Comparison of ENCODE assay signal across 7 cellular contexts in genomic region chr22:20320659-20321551, GRCh38. TPM values are rescaled to one million over a fixed set of nuclear protein-coding genes. Genes with fewer than 3 reads are reported as not detected.
A peak's percentile ranks its signal among the peaks of the same experiment; 100 is the strongest.
DNase-seq lines count a peak whose midpoint lies in the region; ATAC-seq and TF ChIP-seq lines count a peak whose summit lies in the region.
"Not testable (repeated sequence)": the region's sequence is repeated elsewhere in the genome, so short reads cannot be mapped to it uniquely, and the experiment has no call there.

No MANE protein-coding gene starts in this region.

- not testable (repeated sequence) for H3K9me3 ChIP-seq in KOPT-K1 (ENCODE audit: insufficient read depth, low read length, poor library complexity, severe bottlenecking); sigmoid colon

- DNase-seq in GM12864 (ENCODE audit: low read depth); MCF 10A (ENCODE audit: unreplicated experiment); foreskin keratinocyte: not testable (repeated sequence)
- peak; percentile 22 for DNase-seq in activated CD4-positive, CD25-positive, alpha-beta regulatory T cell treated with anti-CD3 and anti-CD28 coated beads, Interleukin-2, amount 50 U/mL, for 72 hours
- DNase-seq in memory B cell (ENCODE audit: low spot score in 2 of 2) (peak in 1 of 2 donors; percentile 10), sigmoid colon (peak; percentile 57)

- TF ChIP-seq CTCF in GM12864 (IDR thresholded peaks at IDR 0.05; ENCODE audit: low read depth, low read length, missing control alignments); MCF 10A (IDR thresholded peaks at IDR 0.05; ENCODE audit: unreplicated experiment); foreskin keratinocyte (conservative IDR thresholded peaks at IDR 0.05); sigmoid colon (IDR thresholded peaks at IDR 0.05): not testable (repeated sequence)

- intact Hi-C loops in MCF 10A (cut with micrococcal nuclease); sigmoid colon (cut with DNase I): not testable (repeated sequence)

- H3K4me1 Mint-ChIP-seq in MCF 10A (ENCODE audit: insufficient read depth, unreplicated experiment); memory B cell: not testable (repeated sequence)

- H3K36me3 Mint-ChIP-seq in MCF 10A (ENCODE audit: insufficient read depth, unreplicated experiment); memory B cell: not testable (repeated sequence)

- TF ChIP-seq EP300 in sigmoid colon (IDR thresholded peaks at IDR 0.05), result not testable (repeated sequence)

- not testable (repeated sequence) for H3K4me1 ChIP-seq in foreskin keratinocyte
- H3K4me1 ChIP-seq in sigmoid colon, result peaks cover 0 to 43% (median 37%) of the 10 kb centered on the region in 4 donors

- H3K27me3 ChIP-seq in foreskin keratinocyte, sigmoid colon: not testable (repeated sequence)

- not testable (repeated sequence) for H3K36me3 ChIP-seq in KOPT-K1 (ENCODE audit: insufficient read depth, low read length); sigmoid colon

- H3K27ac ChIP-seq in KOPT-K1 (ENCODE audit: low read depth, low read length, poor library complexity, severe bottlenecking) (peak overlapping the region; percentile 62), foreskin keratinocyte (peak overlapping the region; percentile 87), sigmoid colon (peak overlapping the region; percentile 85 to 93 (median 86))

- peak overlapping the region; percentile 98 for H3K4me3 ChIP-seq in GM12864 (ENCODE audit: low read depth, low read length)
- H3K4me3 ChIP-seq in sigmoid colon, result peak overlapping the region; percentile 73 to 97 (median 88)

- H3K27ac Mint-ChIP-seq in MCF 10A (ENCODE audit: low read depth, unreplicated experiment) (peak overlapping the region; percentile 75), memory B cell (peak overlapping the region; percentile 75)

- H3K27me3 Mint-ChIP-seq in MCF 10A (ENCODE audit: insufficient read depth, unreplicated experiment); memory B cell: not testable (repeated sequence)

- ATAC-seq in foreskin keratinocyte; memory B cell (ENCODE audit: low read depth): not testable (repeated sequence)

- H3K9me3 Mint-ChIP-seq in MCF 10A (ENCODE audit: unreplicated experiment); memory B cell: not testable (repeated sequence)

- 51 to 55% methylated on average over 20 of the region's 20 CpGs for WGBS in sigmoid colon, 2 donors

- not testable (repeated sequence) for TF ChIP-seq POLR2A in sigmoid colon (IDR thresholded peaks at IDR 0.05)

- CTCF ChIA-PET in MCF 10A (lab: Yijun Ruan, JAX), result interaction anchor here (0.6 kb wide), 1 partner anchor 107 kb away, joined by 3 read pairs; no protein-coding TSS in a partner anchor

- POLR2A ChIA-PET in MCF 10A (lab: Yijun Ruan, JAX), result interaction anchor here (0.5 to 3.3 kb wide), 3 partner anchors 73 to 478 kb away, joined by 3 to 16 read pairs (median 5); partner anchors contain the start of gene ZNF74

- H3K4me3 Mint-ChIP-seq in MCF 10A (ENCODE audit: unreplicated experiment) (peak overlapping the region; percentile 88), memory B cell (peak overlapping the region; percentile 87)

- not testable (repeated sequence) for BruUV-seq in MCF 10A (replicated peaks; lab: Mats Ljungman, UMichigan)

RNA-seq across cellular contexts. Expression of gene DGCR6L, which starts 1.0 kb away (rescaled TPM):
- total RNA-seq in MCF 10A (2022) (33.3 and 36.4 TPM in 2 replicates), foreskin keratinocyte (43.8 and 45.5 TPM in 2 replicates), sigmoid colon (10 to 100 TPM; 62.3 to 88.6 (median 69.8) TPM)
- polyA plus RNA-seq in foreskin keratinocyte (59.5 and 62.9 TPM in 2 replicates), sigmoid colon (10 to 100 TPM; 38.6 to 72.7 (median 54.6) TPM)

RNA-seq across cellular contexts. Expression of gene RTN4R, which starts 52.8 kb away (rescaled TPM):
- total RNA-seq in MCF 10A (2022) (2.7 and 3.7 TPM in 2 replicates), foreskin keratinocyte (19.1 and 19.3 TPM in 2 replicates), sigmoid colon (under 1 TPM in 2 of 4 donors, not detected in 2; 0.36 to 0.83 TPM)
- polyA plus RNA-seq in foreskin keratinocyte (23.3 and 26.6 TPM in 2 replicates), sigmoid colon (1 to 10 TPM in 2 of 3 donors, under 1 TPM in 1; 0.60 to 4.3 (median 1.4) TPM)
